Comparison of ENCODE assay signal across 10 cellular contexts in the genomic region with DNA sequence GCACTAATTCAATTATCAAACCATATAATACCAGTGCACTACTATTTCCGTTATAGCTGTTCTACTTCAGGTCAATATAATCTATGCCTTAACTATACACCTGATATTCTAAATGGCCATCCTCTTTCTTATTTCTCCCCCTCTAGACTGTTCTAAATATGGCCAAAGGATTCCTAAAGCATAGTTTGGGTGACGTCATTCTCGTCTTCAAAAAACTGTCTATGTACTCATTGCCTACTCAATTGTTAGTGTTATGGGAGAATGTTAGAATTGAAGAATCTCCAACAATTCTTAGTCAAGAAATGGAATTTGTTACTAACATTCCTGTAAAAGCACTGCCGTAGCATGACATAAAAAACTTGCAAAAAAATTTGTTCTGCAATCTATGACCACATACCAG.
"Had no signal": no experiment of that assay in that cellular context is flagged by ENCODE, and none has a peak within 500 bp of the region (broad histone marks: within the 10 kb centered on the region; RNA-seq: fewer than 3 reads in every experiment).

No MANE protein-coding gene starts in this region.

- FAIRE-seq: HTR-8/SVneo had no signal

- H3K9ac ChIP-seq: GM23248, KMS-11 had no signal

- H3K27ac ChIP-seq: GM23248, KMS-11 had no signal

- H3K4me1 ChIP-seq: HAP-1 had no signal

- H3K9me3 ChIP-seq: HAP-1 had no signal

- H3K4me3 ChIP-seq: GM23248, HAP-1 had no signal

- H3K36me3 ChIP-seq: HAP-1 had no signal

- H2AFZ ChIP-seq: GM23248 had no signal

- DNase-seq: GM23248, GOT3, H7, HFFc6, IMR-90, Karpas-422, KBM-7 had no signal

- H3K4me2 ChIP-seq: KMS-11 had no signal
